In the genomic region with DNA sequence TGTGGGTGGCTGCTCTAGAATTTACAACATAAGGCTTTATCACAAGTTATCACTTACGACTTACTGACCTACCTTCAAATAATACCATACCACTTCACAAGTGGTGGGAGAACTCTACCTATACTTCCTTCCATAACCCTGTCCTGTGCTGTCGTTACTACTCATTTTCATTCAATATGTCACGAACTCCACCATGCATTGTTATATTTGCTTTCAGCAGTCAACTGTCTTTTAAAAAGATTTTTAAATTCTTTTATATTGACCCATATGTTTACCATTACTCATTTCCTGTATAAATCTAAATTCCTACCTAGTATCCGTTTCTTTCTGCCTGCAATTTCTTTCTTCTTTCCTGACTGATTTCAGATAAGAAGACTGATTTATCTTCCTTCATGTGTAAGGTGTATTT, we compare ENCODE assay signal across 17 cellular contexts.
DNase-seq lines count a peak whose midpoint lies in the region; ATAC-seq, FAIRE-seq and TF ChIP-seq lines count a peak whose summit lies in the region.
"Had no signal": no experiment of that assay in that cellular context is flagged by ENCODE, and none has a peak within 500 bp of the region (broad histone marks: within the 10 kb centered on the region; RNA-seq: fewer than 3 reads in every experiment).

No MANE protein-coding gene starts in this region.

- CTCF ChIA-PET in SK-N-SH (lab: Yijun Ruan, JAX), result no interaction called here

- TF ChIP-seq EP300 in SK-N-SH (IDR thresholded peaks at IDR 0.05; ENCODE audit: borderline replicate concordance in 1 of 2, low read depth in 1 of 2, low read length in 1 of 2), result peak in 1 of 2 experiments; percentile 69; a peak in 2 of 4 replicates

- 69 to 73% methylated on average over 4 of the region's 4 CpGs for WGBS in GM23248 (ENCODE audit: low coverage in 1 of 2, low lambda C conversion rate in 2 of 2, missing lambda C conversion rate in 2 of 2), 2 experiments
- WGBS in SK-N-SH (ENCODE audit: low lambda C conversion rate), result 47% methylated on average over 4 of the region's 4 CpGs

- H3K4me2 ChIP-seq in GM23248 (ENCODE audit: unreplicated experiment), result peak overlapping the region; percentile 39
- H3K4me2 ChIP-seq in SK-N-SH, result peak overlapping the region; percentile 30; the same call in 1 of the 2 replicates
- H3K4me2 ChIP-seq in keratinocyte (ENCODE audit: control insufficient read depth, extremely low read depth, insufficient read depth, low read depth, low read length), result peak overlapping the region; percentile 23
- H3K4me2 ChIP-seq: BLaER1 had no signal

- FAIRE-seq in keratinocyte (lab: Jason Lieb, UNC), result peak; percentile 69

- TF ChIP-seq RAD21 in SK-N-SH (IDR thresholded peaks at IDR 0.05; ENCODE audit: low read length), result no peak

- H3K79me2 ChIP-seq in GM23248 (ENCODE audit: insufficient read depth) (peaks cover 55% of the 10 kb centered on the region), SK-N-SH (ENCODE audit: insufficient read depth) (0 out of 2 replicates have a peak, but pooled peaks cover 8% of the 10 kb centered on the region), keratinocyte (ENCODE audit: control insufficient read depth, insufficient read depth, low read length) (no peaks in the 10 kb centered on the region)

- POLR2A ChIA-PET in SK-N-SH (lab: Yijun Ruan, JAX), result no interaction called here

- peak; percentile 3 for DNase-seq in ACHN
- DNase-seq in GM23248, result no peak
- DNase-seq in SK-N-SH, result no peak
- no peak for DNase-seq in keratinocyte (ENCODE audit: low read depth, low spot score)
- DNase-seq in stimulated activated CD4-positive, alpha-beta T cell treated with anti-CD3 and anti-CD28 coated beads, Interleukin-4, amount 100 ng/mL, for 4 hours, result no peak
- DNase-seq in NCI-H82 (lab: John Stamatoyannopoulos, UW), result no peak
- no peak for DNase-seq in 8988T
- DNase-seq: activated CD4-positive, alpha-beta T cell treated with anti-CD3 and anti-CD28 coated beads, Interleukin-2, amount 50 U/mL, for 1 hour; activated effector memory CD4-positive, alpha-beta T cell treated with anti-CD3 and anti-CD28 coated beads, Interleukin-2, amount 50 U/mL, for 16 hours; heart left ventricle; left lung; nephron progenitor cell; retina; stimulated activated naive B cell treated with anti-CD40 and anti-IgM and Interleukin-4, amounts not matched to agents 10 μg/mL and 1 μg/mL and 100 μg/mL, for 72 hours had no signal

- no peak overlapping the region for H3K9ac ChIP-seq in GM23248
- H3K9ac ChIP-seq in SK-N-SH, result no peak overlapping the region
- no peak overlapping the region for H3K9ac ChIP-seq in keratinocyte (ENCODE audit: control insufficient read depth, extremely low read depth, insufficient read depth, low read length)
- H3K9ac ChIP-seq: BLaER1 had no signal

- H2AFZ ChIP-seq in GM23248 (no peak overlapping the region), SK-N-SH (ENCODE audit: low read depth) (no peak overlapping the region), keratinocyte (ENCODE audit: control insufficient read depth, low read length) (peak overlapping the region; percentile 60)

- in situ Hi-C loops in ACHN (cut with HindIII; ENCODE audit: low pct_ligation_motif_present, low pct_unique_long_range_greater_than_20kb, low sequenced_read_pairs) (no loop called here), GM23248 (cut with MboI) (no loop called here)

- no peak overlapping the region for H3K27ac ChIP-seq in GM23248
- H3K27ac ChIP-seq in SK-N-SH (ENCODE audit: low read depth in 2 of 2, low read length in 1 of 2), result peak overlapping the region; percentile 50 to 76; a peak in 3 of 4 replicates
- no peak overlapping the region for H3K27ac ChIP-seq in keratinocyte (ENCODE audit: control insufficient read depth, insufficient read depth, low read length)
- H3K27ac ChIP-seq: BLaER1, cardiac muscle cell, heart left ventricle, left lung had no signal

- H3K4me3 ChIP-seq in GM23248, result no peak overlapping the region
- no peak overlapping the region for H3K4me3 ChIP-seq in SK-N-SH (ENCODE audit: low read depth in 2 of 2, low read length in 1 of 2)
- no peak overlapping the region for H3K4me3 ChIP-seq in keratinocyte (ENCODE audit: control insufficient read depth in 2 of 3, extremely low read depth in 1 of 3, insufficient read depth in 2 of 3, low read depth in 1 of 3, low read length in 3 of 3)
- H3K4me3 ChIP-seq: BLaER1, cardiac muscle cell, heart left ventricle, left lung had no signal

- dilution Hi-C loops in keratinocyte (cut with MboI; ENCODE audit: extremely low pct_ligation_motif_present, low sequenced_read_pairs), result no loop called here

- TF ChIP-seq CTCF in SK-N-SH (IDR thresholded peaks at IDR 0.05), result no peak
- no peak for TF ChIP-seq CTCF in keratinocyte (optimal IDR thresholded peaks at IDR 0.05 in 1 of 3, IDR thresholded peaks at IDR 0.05 in 1 of 3, conservative IDR thresholded peaks at IDR 0.05 in 1 of 3; ENCODE audit: extremely low read depth in 1 of 3, insufficient read depth in 2 of 3, low read length in 3 of 3)

- no peaks in the 10 kb centered on the region for H4K20me1 ChIP-seq in GM23248 (ENCODE audit: insufficient read depth)
- no peaks in the 10 kb centered on the region for H4K20me1 ChIP-seq in SK-N-SH (ENCODE audit: insufficient read depth)
- H4K20me1 ChIP-seq in keratinocyte (ENCODE audit: control insufficient read depth, extremely low read depth, insufficient read depth, low read length), result no peaks in the 10 kb centered on the region

- H3K27me3 ChIP-seq in GM23248 (replicated peaks; ENCODE audit: insufficient read depth), result no peaks in the 10 kb centered on the region
- H3K27me3 ChIP-seq in SK-N-SH (ENCODE audit: insufficient read depth), result no peaks in the 10 kb centered on the region
- H3K27me3 ChIP-seq in keratinocyte (ENCODE audit: control insufficient read depth, extremely low read depth, insufficient read depth, low read length), result no peaks in the 10 kb centered on the region
- H3K27me3 ChIP-seq: BLaER1, cardiac muscle cell, heart left ventricle, left lung had no signal

- H3K4me1 ChIP-seq in GM23248 (ENCODE audit: insufficient read depth) (peaks cover 29% of the 10 kb centered on the region), SK-N-SH (ENCODE audit: control insufficient read depth in 1 of 2, insufficient read depth in 2 of 2, low read depth in 1 of 2, low read length in 1 of 2) (peaks cover 17 to 32% of the 10 kb centered on the region in 2 experiments), keratinocyte (ENCODE audit: control insufficient read depth, extremely low read depth, insufficient read depth, low read length) (peaks cover 23% of the 10 kb centered on the region)
- H3K4me1 ChIP-seq: left lung had no signal

- ATAC-seq in GM18511 (IDR thresholded peaks at IDR 0.05; ENCODE audit: unreplicated experiment), result no peak
- ATAC-seq: heart left ventricle; left lung; stimulated activated naive B cell treated with anti-CD40 and anti-IgM and Interleukin-4, amounts not matched to agents 10 μg/mL and 1 μg/mL and 100 μg/mL, for 72 hours had no signal

- H3K9me2 ChIP-seq in GM23248 (ENCODE audit: insufficient read depth) (no peaks in the 10 kb centered on the region), SK-N-SH (no peaks in the 10 kb centered on the region)

- H3F3A ChIP-seq in GM23248 (ENCODE audit: insufficient read depth) (0 out of 2 replicates have a peak, but pooled peaks cover 6% of the 10 kb centered on the region), SK-N-SH (replicated peaks; ENCODE audit: insufficient read depth) (peaks cover 31% of the 10 kb centered on the region)

- H3K9me3 ChIP-seq in GM23248 (ENCODE audit: low read depth), result no peaks in the 10 kb centered on the region
- no peaks in the 10 kb centered on the region for H3K9me3 ChIP-seq in SK-N-SH
- no peaks in the 10 kb centered on the region for H3K9me3 ChIP-seq in keratinocyte (ENCODE audit: control insufficient read depth, low read depth, low read length)
- H3K9me3 ChIP-seq: BLaER1, heart left ventricle, left lung had no signal

- H3K36me3 ChIP-seq in GM23248 (ENCODE audit: low read depth), result no peaks in the 10 kb centered on the region
- H3K36me3 ChIP-seq in SK-N-SH (replicated peaks in 1 of 2; ENCODE audit: control insufficient read depth in 1 of 2, insufficient read depth in 2 of 2, low read length in 1 of 2), result peaks cover 0 to 13% of the 10 kb centered on the region in 2 experiments
- no peaks in the 10 kb centered on the region for H3K36me3 ChIP-seq in keratinocyte (ENCODE audit: control insufficient read depth in 2 of 2, extremely low read depth in 1 of 2, insufficient read depth in 2 of 2, low read length in 2 of 2)
- H3K36me3 ChIP-seq: cardiac muscle cell, heart left ventricle, left lung had no signal

- no peaks in the 10 kb centered on the region for H3K9me1 ChIP-seq in keratinocyte (ENCODE audit: control insufficient read depth, extremely low read depth, insufficient read depth, low read length)

TF ChIP-seq in SK-N-SH, 30 proteins besides CTCF, POLR2A, EP300 and RAD21 (continues in another document):
- TF ChIP-seq, protein P1, sequence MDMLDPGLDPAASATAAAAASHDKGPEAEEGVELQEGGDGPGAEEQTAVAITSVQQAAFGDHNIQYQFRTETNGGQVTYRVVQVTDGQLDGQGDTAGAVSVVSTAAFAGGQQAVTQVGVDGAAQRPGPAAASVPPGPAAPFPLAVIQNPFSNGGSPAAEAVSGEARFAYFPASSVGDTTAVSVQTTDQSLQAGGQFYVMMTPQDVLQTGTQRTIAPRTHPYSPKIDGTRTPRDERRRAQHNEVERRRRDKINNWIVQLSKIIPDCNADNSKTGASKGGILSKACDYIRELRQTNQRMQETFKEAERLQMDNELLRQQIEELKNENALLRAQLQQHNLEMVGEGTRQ (IDR thresholded peaks at IDR 0.05; ENCODE audit: borderline replicate concordance, low read depth, low read length), result no peak
- TF ChIP-seq EZH2phosphoT487 (IDR thresholded peaks at IDR 0.05; ENCODE audit: borderline replicate concordance, low read depth) (no peak), NFIC (IDR thresholded peaks at IDR 0.05; ENCODE audit: borderline replicate concordance) (0 out of 2 replicates have a peak, but pooled peaks have one; percentile 15), FOXM1 (IDR thresholded peaks at IDR 0.05; ENCODE audit: low read depth) (0 out of 2 replicates have a peak, but pooled peaks have one; percentile 27), FOSL2 (IDR thresholded peaks at IDR 0.05; ENCODE audit: borderline replicate concordance, low read depth) (peak; percentile 52; the same call in 1 of the 2 replicates), TEAD4 (IDR thresholded peaks at IDR 0.05; ENCODE audit: borderline replicate concordance, insufficient read depth) (peak; percentile 47; the same call in 1 of the 2 replicates), SIN3A (IDR thresholded peaks at IDR 0.05; ENCODE audit: borderline replicate concordance, low read depth, low read length) (no peak), TCF12 (IDR thresholded peaks at IDR 0.05) (peak; percentile 65; the same call in 1 of the 2 replicates), JUND (IDR thresholded peaks at IDR 0.05) (peak; percentile 64)
- TF ChIP-seq, protein P2, sequence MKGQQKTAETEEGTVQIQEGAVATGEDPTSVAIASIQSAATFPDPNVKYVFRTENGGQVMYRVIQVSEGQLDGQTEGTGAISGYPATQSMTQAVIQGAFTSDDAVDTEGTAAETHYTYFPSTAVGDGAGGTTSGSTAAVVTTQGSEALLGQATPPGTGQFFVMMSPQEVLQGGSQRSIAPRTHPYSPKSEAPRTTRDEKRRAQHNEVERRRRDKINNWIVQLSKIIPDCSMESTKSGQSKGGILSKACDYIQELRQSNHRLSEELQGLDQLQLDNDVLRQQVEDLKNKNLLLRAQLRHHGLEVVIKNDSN (IDR thresholded peaks at IDR 0.05; ENCODE audit: borderline replicate concordance, low read depth), result no peak

Comparison
In these comparisons a context has a peak if more than half of its experiments do, and no peak if none do; other contexts are left out.
1. H3K27ac ChIP-seq: peak in SK-N-SH (2 of 2); none in GM23248 (single experiment) and keratinocyte (single experiment).
2. Peak in every context shown above with its lines, with median percentiles within 50 percentile points of each other: H3K4me2 ChIP-seq.